In the genomic region with DNA sequence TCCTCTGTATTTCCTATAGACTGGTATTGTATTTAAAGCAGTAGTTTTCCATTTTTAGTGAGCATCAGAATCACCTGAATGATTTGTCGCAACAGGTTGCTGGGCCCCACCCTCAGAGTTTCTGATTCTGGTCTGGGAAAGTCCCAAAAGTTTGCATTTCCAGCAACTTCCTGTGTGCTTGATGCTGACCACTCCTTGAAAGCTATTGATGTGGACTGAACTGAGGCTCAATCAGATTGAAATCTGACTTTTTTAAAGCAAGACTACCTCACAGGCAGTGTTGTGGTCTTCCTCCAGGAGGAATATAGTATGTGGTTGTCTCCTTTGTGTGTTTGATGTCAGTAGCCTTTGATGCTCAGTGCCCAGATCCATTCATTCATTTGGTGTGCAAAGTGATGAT, we compare ENCODE assay signal across 19 cellular contexts. TPM values are rescaled to one million over a fixed set of nuclear protein-coding genes. Genes with fewer than 3 reads are reported as not detected.
DNase-seq lines count a peak whose midpoint lies in the region; ATAC-seq and TF ChIP-seq lines count a peak whose summit lies in the region.
"Had no signal": no experiment of that assay in that cellular context is flagged by ENCODE, and none has a peak within 500 bp of the region (broad histone marks: within the 10 kb centered on the region; RNA-seq: fewer than 3 reads in every experiment).

No MANE protein-coding gene starts in this region.

- TF ChIP-seq CTCF in activated CD8-positive, alpha-beta T cell treated with anti-CD3 and anti-CD28 coated beads for 36 hours (IDR thresholded peaks at IDR 0.05), result no peak
- TF ChIP-seq CTCF in foreskin keratinocyte (conservative IDR thresholded peaks at IDR 0.05), result no peak
- TF ChIP-seq CTCF in adrenal gland (IDR thresholded peaks at IDR 0.05), result no peak

- H2AFZ ChIP-seq in GM23248, result no peak overlapping the region

- in situ Hi-C loops in GM23248 (cut with MboI), result no loop called here

- no peaks in the 10 kb centered on the region for H3K9me2 ChIP-seq in GM23248 (ENCODE audit: insufficient read depth)

- H3K4me2 ChIP-seq in GM23248 (ENCODE audit: unreplicated experiment), result no peak overlapping the region

- no peaks in the 10 kb centered on the region for H3F3A ChIP-seq in GM23248 (ENCODE audit: insufficient read depth)

- POLR2A ChIA-PET in activated CD8-positive, alpha-beta T cell treated with anti-CD3 and anti-CD28 coated beads for 36 hours (lab: Charles Lee), result interaction anchor here (0.8 to 2.9 kb wide), 3 partner anchors 34 to 73 kb away, joined by 3 to 14 read pairs (median 3); a partner anchor contains a TSS

- H3K9me3 ChIP-seq in GM23248 (ENCODE audit: low read depth), result no peaks in the 10 kb centered on the region
- no peaks in the 10 kb centered on the region for H3K9me3 ChIP-seq in adrenal gland (replicated peaks in 1 of 3)
- H3K9me3 ChIP-seq: Caco-2, suprapubic skin had no signal

- peaks cover 57% of the 10 kb centered on the region for H3K4me1 Mint-ChIP-seq in activated CD8-positive, alpha-beta T cell treated with anti-CD3 and anti-CD28 coated beads for 36 hours (ENCODE audit: low read depth)

- ATAC-seq in activated CD8-positive, alpha-beta T cell treated with anti-CD3 and anti-CD28 coated beads for 36 hours, result peak; percentile 52
- peak; percentile 38 for ATAC-seq in foreskin keratinocyte
- ATAC-seq: HepG2, PC-3, right cardiac atrium had no signal

- DNase-seq in stimulated activated CD4-positive, alpha-beta T cell treated with anti-CD3 and anti-CD28 coated beads, Interleukin-15, amount 100 ng/mL, for 24 hours, result peak; percentile 39
- DNase-seq in stimulated activated CD4-positive, alpha-beta T cell treated with anti-CD3 and anti-CD28 coated beads, Interleukin-1b, Interleukin-23, amount 100 ng/mL, for 48 hours, result no peak
- peak; percentile 59 for DNase-seq in activated CD8-positive, alpha-beta T cell treated with anti-CD3 and anti-CD28 coated beads for 36 hours
- peak in 1 of 2 donors; percentile 69 for DNase-seq in foreskin keratinocyte
- no peak for DNase-seq in GM23248
- DNase-seq in adrenal gland, result no peak
- DNase-seq in NCI-H2107 (lab: John Stamatoyannopoulos, UW), result no peak
- DNase-seq in NCI-H2029 (lab: John Stamatoyannopoulos, UW), result no peak
- DNase-seq: activated naive CD4-positive, alpha-beta T cell treated with anti-CD3 and anti-CD28 coated beads, Interleukin-2, amount 10 ng/mL, durations not matched to agents 7 days and 5 days; Caco-2; HFFc6; islet precursor cell; NCI-H2029 treated with DMSO at 0.1 percent for 48 hours; NCI-H526; PC-3; right cardiac atrium had no signal

- no peaks in the 10 kb centered on the region for H3K27me3 Mint-ChIP-seq in activated CD8-positive, alpha-beta T cell treated with anti-CD3 and anti-CD28 coated beads for 36 hours
- H3K27me3 Mint-ChIP-seq: activated naive CD4-positive, alpha-beta T cell treated with anti-CD3 and anti-CD28 coated beads, Interleukin-2, amount 10 ng/mL, durations not matched to agents 7 days and 5 days had no signal

- H3K9me3 Mint-ChIP-seq in activated CD8-positive, alpha-beta T cell treated with anti-CD3 and anti-CD28 coated beads for 36 hours, result peaks cover 3% of the 10 kb centered on the region
- H3K9me3 Mint-ChIP-seq: activated naive CD4-positive, alpha-beta T cell treated with anti-CD3 and anti-CD28 coated beads, Interleukin-2, amount 10 ng/mL, durations not matched to agents 7 days and 5 days; HFFc6 had no signal

- H4K20me1 ChIP-seq in GM23248 (ENCODE audit: insufficient read depth), result no peaks in the 10 kb centered on the region

- no peak for TF ChIP-seq POLR2A in adrenal gland (IDR thresholded peaks at IDR 0.05)

- WGBS in GM23248 (ENCODE audit: low coverage in 1 of 2, low lambda C conversion rate in 2 of 2, missing lambda C conversion rate in 2 of 2), 2 experiments, result 79 to 88% methylated on average over 1 of the region's 1 CpG
- 74 to 96% (median 84%) methylated on average over 1 of the region's 1 CpG for WGBS in adrenal gland, 4 donors

- no peaks in the 10 kb centered on the region for H3K27me3 ChIP-seq in foreskin keratinocyte
- H3K27me3 ChIP-seq in GM23248 (replicated peaks; ENCODE audit: insufficient read depth), result peaks cover 7% of the 10 kb centered on the region; the same call in 1 of the 2 replicates
- peaks cover 5% of the 10 kb centered on the region for H3K27me3 ChIP-seq in adrenal gland
- H3K27me3 ChIP-seq: suprapubic skin had no signal

- H3K4me1 ChIP-seq in foreskin keratinocyte, result peaks cover 34% of the 10 kb centered on the region
- no peaks in the 10 kb centered on the region for H3K4me1 ChIP-seq in GM23248 (ENCODE audit: insufficient read depth)
- H3K4me1 ChIP-seq in adrenal gland (replicated peaks in 1 of 2), result no peaks in the 10 kb centered on the region

- H3K27ac ChIP-seq in foreskin keratinocyte (no peak overlapping the region), GM23248 (no peak overlapping the region), adrenal gland (no peak overlapping the region)
- H3K27ac ChIP-seq: suprapubic skin had no signal

- intact Hi-C loops in activated CD8-positive, alpha-beta T cell treated with anti-CD3 and anti-CD28 coated beads for 36 hours (cut with micrococcal nuclease), result no loop called here
- intact Hi-C loops in adrenal gland (cut with DNase I), result no loop called here

- no peak overlapping the region for H3K9ac ChIP-seq in GM23248

- no peak overlapping the region for H3K4me3 Mint-ChIP-seq in activated CD8-positive, alpha-beta T cell treated with anti-CD3 and anti-CD28 coated beads for 36 hours
- H3K4me3 Mint-ChIP-seq: activated naive CD4-positive, alpha-beta T cell treated with anti-CD3 and anti-CD28 coated beads, Interleukin-2, amount 10 ng/mL, durations not matched to agents 7 days and 5 days; HFFc6 had no signal

- H3K36me3 Mint-ChIP-seq in activated CD8-positive, alpha-beta T cell treated with anti-CD3 and anti-CD28 coated beads for 36 hours (ENCODE audit: low read depth), result no peaks in the 10 kb centered on the region
- H3K36me3 Mint-ChIP-seq: activated naive CD4-positive, alpha-beta T cell treated with anti-CD3 and anti-CD28 coated beads, Interleukin-2, amount 10 ng/mL, durations not matched to agents 7 days and 5 days had no signal

- H3K36me3 ChIP-seq in GM23248 (ENCODE audit: low read depth) (no peaks in the 10 kb centered on the region), adrenal gland (replicated peaks in 1 of 2) (no peaks in the 10 kb centered on the region)
- H3K36me3 ChIP-seq: suprapubic skin had no signal

- H3K4me3 ChIP-seq in GM23248 (no peak overlapping the region), adrenal gland (no peak overlapping the region)
- H3K4me3 ChIP-seq: suprapubic skin had no signal

- CTCF ChIA-PET in activated CD8-positive, alpha-beta T cell treated with anti-CD3 and anti-CD28 coated beads for 36 hours (lab: Charles Lee), result interaction anchor here (1.0 to 7.3 kb wide), 7 partner anchors 8 to 110 kb away, joined by 3 to 65 read pairs (median 8); a partner anchor contains a TSS

- H3K79me2 ChIP-seq in GM23248 (ENCODE audit: insufficient read depth), result no peaks in the 10 kb centered on the region

- peak overlapping the region; percentile 4 for H3K27ac Mint-ChIP-seq in activated CD8-positive, alpha-beta T cell treated with anti-CD3 and anti-CD28 coated beads for 36 hours
- H3K27ac Mint-ChIP-seq: HFFc6 had no signal

RNA-seq across cellular contexts. Expression of a gene that starts 17.2 kb away (rescaled TPM):
- 10 to 100 TPM; 26.2 to 31.0 TPM for total RNA-seq in activated CD8-positive, alpha-beta T cell treated with anti-CD3 and anti-CD28 coated beads for 36 hours
- total RNA-seq in foreskin keratinocyte (50.1 and 62.0 TPM in 2 replicates), adrenal gland (10 to 100 TPM in 1 of 8 donors, 1 to 10 TPM in 6, under 1 TPM in 1; 0.48 to 14.9 (median 5.1) TPM)
- polyA plus RNA-seq in foreskin keratinocyte (25.3 and 34.0 TPM in 2 replicates), GM23248 (2016; fragmentation: Nextera tagmentation; extraction: Ambion mirVana) (not detected in 2 replicates), adrenal gland (10 to 100 TPM in 1 of 3 donors, 1 to 10 TPM in 2; 3.5 to 10.2 (median 6.0) TPM)
- total RNA-seq in GM23248 (2014; rRNA removed; shearing (Covaris generic)), result not detected in 2 replicates
- total RNA-seq: HFFc6 had no signal

RNA-seq across cellular contexts. Expression of a gene that starts 23.2 kb away (rescaled TPM):
- total RNA-seq in activated CD8-positive, alpha-beta T cell treated with anti-CD3 and anti-CD28 coated beads for 36 hours, result 100 to 1,000 TPM; 372 to 387 TPM
- not detected in 2 replicates for total RNA-seq in foreskin keratinocyte
- polyA plus RNA-seq in foreskin keratinocyte, result not detected in 2 replicates
- total RNA-seq in GM23248 (2014; rRNA removed; shearing (Covaris generic)), result not detected in 2 replicates
- not detected in 2 replicates for polyA plus RNA-seq in GM23248 (2016; fragmentation: Nextera tagmentation; extraction: Ambion mirVana)
- 1 to 10 TPM in 5 of 8 donors, under 1 TPM in 2, not detected in 1; 0.63 to 3.4 (median 2.7) TPM for total RNA-seq in adrenal gland
- polyA plus RNA-seq in adrenal gland, result 1 to 10 TPM; 2.2 to 3.4 (median 2.7) TPM
- total RNA-seq: HepG2, HFFc6, PC-3, SK-MEL-5 had no signal
- polyA plus RNA-seq: HepG2 had no signal

RNA-seq across cellular contexts. Expression of a gene that starts 29.1 kb away (rescaled TPM):
- 10 to 100 TPM; 51.1 to 51.7 TPM for total RNA-seq in activated CD8-positive, alpha-beta T cell treated with anti-CD3 and anti-CD28 coated beads for 36 hours
- total RNA-seq in foreskin keratinocyte (9.8 and 11.5 TPM in 2 replicates), adrenal gland (1 to 10 TPM in 2 of 8 donors, under 1 TPM in 6; 0.28 to 1.2 (median 0.85) TPM)
- polyA plus RNA-seq in foreskin keratinocyte (4.2 and 4.3 TPM in 2 replicates), GM23248 (2016; fragmentation: Nextera tagmentation; extraction: Ambion mirVana) (0.72 and 0.78 TPM in 2 replicates), adrenal gland (1 to 10 TPM in 1 of 3 donors, under 1 TPM in 2; 0.67 to 1.1 (median 0.71) TPM)
- total RNA-seq in GM23248 (2014; rRNA removed; shearing (Covaris generic)), result 1.3 and 2.4 TPM in 2 replicates
- total RNA-seq: SK-MEL-5 had no signal

RNA-seq across cellular contexts. Expression of a gene that starts 56.5 kb away (rescaled TPM):
- 100 to 1,000 TPM; 236 to 251 TPM for total RNA-seq in activated CD8-positive, alpha-beta T cell treated with anti-CD3 and anti-CD28 coated beads for 36 hours
- total RNA-seq in foreskin keratinocyte (not detected in 2 replicates), adrenal gland (10 to 100 TPM in 2 of 8 donors, 1 to 10 TPM in 6; 1.8 to 12.6 (median 5.2) TPM)
- polyA plus RNA-seq in foreskin keratinocyte (not detected in 2 replicates), GM23248 (2016; fragmentation: Nextera tagmentation; extraction: Ambion mirVana) (not detected in 2 replicates), adrenal gland (10 to 100 TPM in 1 of 3 donors, 1 to 10 TPM in 2; 3.3 to 13.9 (median 4.2) TPM)
- not detected in 2 replicates for total RNA-seq in GM23248 (2014; rRNA removed; shearing (Covaris generic))
- total RNA-seq: HFFc6, PC-3, SK-MEL-5 had no signal

Comparison
In these comparisons a context has a peak if more than half of its experiments do, and no peak if none do; other contexts are left out.
1. DNase-seq: peak in stimulated activated CD4-positive, alpha-beta T cell treated with anti-CD3 and anti-CD28 coated beads, Interleukin-15, amount 100 ng/mL, for 24 hours (single experiment) and activated CD8-positive, alpha-beta T cell treated with anti-CD3 and anti-CD28 coated beads for 36 hours (single experiment); none in stimulated activated CD4-positive, alpha-beta T cell treated with anti-CD3 and anti-CD28 coated beads, Interleukin-1b, Interleukin-23, amount 100 ng/mL, for 48 hours (single experiment), GM23248 (single experiment), adrenal gland (0 of 7), NCI-H2107 (single experiment) and NCI-H2029 (single experiment).
2. RNA of a gene that starts 23.2 kb away (total RNA-seq): 372 to 387 TPM in activated CD8-positive, alpha-beta T cell treated with anti-CD3 and anti-CD28 coated beads for 36 hours; 0.63 to 3.4 TPM in adrenal gland, not detected in foreskin keratinocyte and not detected in GM23248; every median in the first group is over 10 times any median in the second.